ENCODE assay signal across 1 cellular context in genomic region chr2:43559391-43560230, GRCh38.
TF ChIP-seq lines count a peak whose summit lies in the region.

No MANE protein-coding gene starts in this region.

TF ChIP-seq in GM12878, 131 proteins besides CTCF, POLR2A, EP300 and RAD21 (continued from another document and continues in another):
- TF ChIP-seq IRF5 (IDR thresholded peaks at IDR 0.05; ENCODE audit: borderline replicate concordance) = no peak
- no peak for TF ChIP-seq SREBF2 (IDR thresholded peaks at IDR 0.05; ENCODE audit: low read length)
- peak; percentile 53 for TF ChIP-seq ATF7 (IDR thresholded peaks at IDR 0.05; ENCODE audit: low read depth)
- no peak for TF ChIP-seq ZBED1 (IDR thresholded peaks at IDR 0.05; ENCODE audit: borderline replicate concordance)
- no peak for TF ChIP-seq MAX (IDR thresholded peaks at IDR 0.05; ENCODE audit: low read depth, low read length)
- TF ChIP-seq RUNX3 (IDR thresholded peaks at IDR 0.05; ENCODE audit: low read length) = peak; percentile 90
- TF ChIP-seq MEF2B (IDR thresholded peaks at IDR 0.05; ENCODE audit: partially characterized antibody, poor library complexity, severe bottlenecking) = peak; percentile 11
- TF ChIP-seq ZBTB4 (CRISPR knock-in tag; IDR thresholded peaks at IDR 0.05) = no peak
- TF ChIP-seq EED (IDR thresholded peaks at IDR 0.05; ENCODE audit: low read depth) = peak; percentile 97
- no peak for TF ChIP-seq CREB1 (IDR thresholded peaks at IDR 0.05; ENCODE audit: low read depth)
- TF ChIP-seq FOXM1 (IDR thresholded peaks at IDR 0.05; ENCODE audit: low read depth, low read length) = no peak
- TF ChIP-seq CBX5 (IDR thresholded peaks at IDR 0.05; ENCODE audit: low read depth) = no peak
- no peak for TF ChIP-seq CBX3 (IDR thresholded peaks at IDR 0.05; ENCODE audit: borderline replicate concordance, low read depth)
- TF ChIP-seq GATAD2B (conservative IDR thresholded peaks at IDR 0.05; ENCODE audit: low read depth) = no peak; the same call in 1 of the 2 replicates
- TF ChIP-seq TAF1 (IDR thresholded peaks at IDR 0.05; ENCODE audit: borderline replicate concordance, low read depth, low read length) = no peak
- no peak for TF ChIP-seq KDM1A (IDR thresholded peaks at IDR 0.05; ENCODE audit: borderline replicate concordance)
- no peak for TF ChIP-seq E2F8 (IDR thresholded peaks at IDR 0.05; ENCODE audit: low read depth, partially characterized antibody)
- TF ChIP-seq BCL3 (IDR thresholded peaks at IDR 0.05; ENCODE audit: borderline replicate concordance, insufficient read depth, low read depth, low read length, poor library complexity, severe bottlenecking) = no peak
- no peak for TF ChIP-seq KLF5 (IDR thresholded peaks at IDR 0.05; ENCODE audit: partially characterized antibody)
- no peak for TF ChIP-seq NR2C1 (IDR thresholded peaks at IDR 0.05)
- no peak for TF ChIP-seq TBL1XR1 (IDR thresholded peaks at IDR 0.05; ENCODE audit: low read depth, low read length)
- TF ChIP-seq PML (IDR thresholded peaks at IDR 0.05; ENCODE audit: low read length) = no peak
- TF ChIP-seq PAX5 (IDR thresholded peaks at IDR 0.05; ENCODE audit: borderline replicate concordance, low read depth, low read length) = 0 out of 2 replicates have a peak, but pooled peaks have one; percentile 25
- no peak for TF ChIP-seq RAD51 (IDR thresholded peaks at IDR 0.05)
- no peak for TF ChIP-seq MYB (IDR thresholded peaks at IDR 0.05; ENCODE audit: borderline replicate concordance, low read depth, low read length)
- no peak for TF ChIP-seq PAX8 (IDR thresholded peaks at IDR 0.05)
- TF ChIP-seq FOS (IDR thresholded peaks at IDR 0.05; ENCODE audit: borderline replicate concordance, extremely low read depth, insufficient read length) = no peak
- no peak for TF ChIP-seq ESRRA (IDR thresholded peaks at IDR 0.05; ENCODE audit: low read length)
- TF ChIP-seq MTA2 (IDR thresholded peaks at IDR 0.05; ENCODE audit: low read depth) = peak; percentile 84
- no peak for TF ChIP-seq ZNF687 (IDR thresholded peaks at IDR 0.05)
- TF ChIP-seq EZH2 (IDR thresholded peaks at IDR 0.05; ENCODE audit: borderline replicate concordance, control insufficient read depth, low read depth, low read length) = no peak
- TF ChIP-seq ETV6 (conservative IDR thresholded peaks at IDR 0.05 in 1 of 2, IDR thresholded peaks at IDR 0.05 in 1 of 2; ENCODE audit: borderline replicate concordance in 1 of 2, low read depth in 1 of 2) = no peak
- no peak for TF ChIP-seq ZBTB11 (CRISPR knock-in tag; IDR thresholded peaks at IDR 0.05)
- no peak for TF ChIP-seq RBBP5 (conservative IDR thresholded peaks at IDR 0.05)
- no peak for TF ChIP-seq STAT1 (conservative IDR thresholded peaks at IDR 0.05)
- TF ChIP-seq CEBPZ (IDR thresholded peaks at IDR 0.05; ENCODE audit: low read depth, low read length) = no peak
- peak; percentile 64; the same call in 1 of the 2 replicates for TF ChIP-seq ZNF24 (IDR thresholded peaks at IDR 0.05)
- no peak for TF ChIP-seq ZZZ3 (IDR thresholded peaks at IDR 0.05; ENCODE audit: control insufficient read depth, insufficient read length, low read depth)
